Comparison of ENCODE assay signal across 17 cellular contexts in the genomic region with DNA sequence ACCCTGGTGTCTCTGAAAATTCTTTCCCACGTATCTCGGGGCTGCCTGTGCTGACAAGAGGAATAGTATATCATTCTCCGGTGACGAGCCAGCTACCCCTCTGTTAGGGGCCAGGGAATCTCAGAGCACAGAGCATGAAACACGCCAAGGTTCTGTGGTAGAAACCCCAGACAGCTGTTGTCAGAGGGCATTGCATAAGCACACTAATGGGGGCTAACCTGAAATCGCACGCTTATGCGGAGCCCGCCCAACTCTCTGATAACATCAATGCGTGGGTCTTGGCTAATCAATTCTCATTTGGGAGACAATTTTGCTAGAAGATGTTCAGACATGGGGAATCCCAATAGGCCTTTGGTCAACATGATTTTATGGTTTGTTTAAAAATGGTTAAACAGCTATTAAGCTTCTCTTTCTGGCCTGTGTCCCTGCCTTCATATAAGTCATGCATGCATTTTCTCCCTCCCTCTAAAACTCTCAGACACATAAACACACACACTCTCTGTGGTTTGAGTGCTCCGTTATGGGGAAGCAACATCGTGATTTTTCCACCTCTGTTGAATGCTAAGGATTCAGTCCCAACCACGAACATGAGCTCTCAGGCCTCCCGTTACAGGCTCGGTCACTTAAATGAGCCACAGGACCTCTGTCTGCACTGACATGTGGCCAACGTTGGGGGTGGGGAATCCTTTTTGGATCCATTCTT.
"Had no signal": no experiment of that assay in that cellular context is flagged by ENCODE, and none has a peak within 500 bp of the region (broad histone marks: within the 10 kb centered on the region; RNA-seq: fewer than 3 reads in every experiment).

No MANE protein-coding gene starts in this region.

- ATAC-seq: activated CD8-positive, alpha-beta T cell treated with anti-CD3 and anti-CD28 coated beads for 36 hours; right cardiac atrium; stimulated activated naive B cell treated with anti-CD40 and anti-IgM and Interleukin-4, amounts not matched to agents 10 μg/mL and 1 μg/mL and 100 μg/mL, for 72 hours had no signal

- DNase-seq: activated CD4-positive, alpha-beta T cell treated with anti-CD3 and anti-CD28 coated beads for 4 hours; activated CD8-positive, alpha-beta memory T cell treated with anti-CD3 and anti-CD28 coated beads, Interleukin-2, amount 50 U/mL, for 4 hours; activated CD8-positive, alpha-beta T cell treated with anti-CD3 and anti-CD28 coated beads for 36 hours; activated naive CD4-positive, alpha-beta T cell treated with anti-CD3 and anti-CD28 coated beads for 36 hours; central memory CD4-positive, alpha-beta T cell; effector memory CD4-positive, alpha-beta T cell; hypothalamus; kidney glomerular epithelial cell; posterior cingulate gyrus; right cardiac atrium; stimulated activated CD4-positive, alpha-beta T cell treated with anti-CD3 and anti-CD28 coated beads, Interleukin-2, amount 100 ng/mL, for 24 hours; stimulated activated naive B cell treated with anti-CD40 and anti-IgM and Interleukin-4, amounts not matched to agents 10 μg/mL and 1 μg/mL and 100 μg/mL, for 72 hours; substantia nigra; T-helper 1 cell had no signal

- H3K36me3 Mint-ChIP-seq: stimulated activated naive B cell treated with anti-CD40 and anti-IgM and Interleukin-4, amounts not matched to agents 10 μg/mL and 1 μg/mL and 100 μg/mL, for 72 hours; type B pancreatic cell had no signal

- H3K27ac ChIP-seq: SK-N-MC had no signal

- H3K27ac Mint-ChIP-seq: activated CD8-positive, alpha-beta T cell treated with anti-CD3 and anti-CD28 coated beads for 36 hours; activated naive CD4-positive, alpha-beta T cell treated with anti-CD3 and anti-CD28 coated beads for 36 hours; stimulated activated naive B cell treated with anti-CD40 and anti-IgM and Interleukin-4, amounts not matched to agents 10 μg/mL and 1 μg/mL and 100 μg/mL, for 72 hours; type B pancreatic cell had no signal

- H3K4me3 Mint-ChIP-seq: activated CD8-positive, alpha-beta T cell treated with anti-CD3 and anti-CD28 coated beads for 36 hours; activated naive CD4-positive, alpha-beta T cell treated with anti-CD3 and anti-CD28 coated beads for 36 hours; stimulated activated naive B cell treated with anti-CD40 and anti-IgM and Interleukin-4, amounts not matched to agents 10 μg/mL and 1 μg/mL and 100 μg/mL, for 72 hours; type B pancreatic cell had no signal

- H3K4me3 ChIP-seq: lung, SK-N-MC had no signal

- H3K9me3 Mint-ChIP-seq: activated CD8-positive, alpha-beta T cell treated with anti-CD3 and anti-CD28 coated beads for 36 hours; activated naive CD4-positive, alpha-beta T cell treated with anti-CD3 and anti-CD28 coated beads for 36 hours; stimulated activated naive B cell treated with anti-CD40 and anti-IgM and Interleukin-4, amounts not matched to agents 10 μg/mL and 1 μg/mL and 100 μg/mL, for 72 hours had no signal
